1 cellular context compared by ENCODE assay signal in the genomic region with DNA sequence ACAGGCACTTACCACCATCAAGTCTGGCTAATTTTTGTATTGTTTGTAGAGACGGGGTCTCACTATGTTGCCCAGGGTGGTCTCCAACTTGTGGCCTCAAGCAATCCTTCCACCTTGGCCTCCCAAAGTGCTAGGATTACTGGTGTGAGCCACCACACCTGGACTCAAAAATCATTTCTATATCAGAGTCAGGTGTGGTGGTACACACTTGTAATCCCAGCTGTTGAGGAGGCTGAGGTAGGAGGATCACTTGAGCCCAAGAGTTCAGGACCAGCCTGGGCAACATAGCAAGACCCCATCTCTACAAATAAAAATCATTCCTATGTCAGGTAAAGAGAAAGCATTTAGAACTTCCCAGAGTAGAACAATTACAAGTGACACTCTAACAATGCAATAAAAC.
TF ChIP-seq lines count a peak whose summit lies in the region.

No MANE protein-coding gene starts in this region.

TF ChIP-seq in HepG2, 621 proteins besides CTCF, POLR2A, EP300 and RAD21:
- TF ChIP-seq JUND (CRISPR knock-in tag; IDR thresholded peaks at IDR 0.05) (no peak), ZNF121 (CRISPR knock-in tag; IDR thresholded peaks at IDR 0.05) (peak; percentile 79)
